1 cellular context compared by ENCODE assay signal in the genomic region with DNA sequence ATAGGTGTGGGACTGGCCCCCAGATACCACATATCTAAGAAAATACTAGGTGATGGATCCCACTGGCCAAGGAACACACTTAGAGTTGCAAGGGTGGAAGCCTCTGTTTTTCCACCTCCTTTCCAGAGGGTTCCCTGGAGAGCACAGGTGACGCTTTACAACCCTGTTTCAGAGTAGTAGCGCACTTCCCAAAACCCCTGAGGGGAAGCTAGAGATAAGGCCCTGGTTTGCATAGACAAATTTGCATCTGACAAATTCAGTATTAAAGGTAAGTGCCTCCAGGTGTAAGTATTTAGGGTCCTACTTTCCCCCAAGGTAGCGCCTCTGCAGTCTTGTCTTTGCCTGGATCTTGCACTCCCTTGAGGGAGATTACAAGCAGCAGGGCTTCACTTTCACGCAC.
TF ChIP-seq lines count a peak whose summit lies in the region.

No MANE protein-coding gene starts in this region.

TF ChIP-seq in IMR-90, 13 proteins besides CTCF, POLR2A, EP300 and RAD21 (continued from another document):
- TF ChIP-seq RCOR1 (IDR thresholded peaks at IDR 0.05; ENCODE audit: insufficient replicate concordance, low read length), result no peak
- TF ChIP-seq NFE2L2 (IDR thresholded peaks at IDR 0.05; ENCODE audit: low read depth, low read length), result no peak
- TF ChIP-seq MAFK (IDR thresholded peaks at IDR 0.05; ENCODE audit: low read depth, low read length), result no peak
- TF ChIP-seq MXI1 (IDR thresholded peaks at IDR 0.05; ENCODE audit: borderline replicate concordance, low read depth, low read length), result no peak
